Comparison of ENCODE assay signal across 1 cellular context in genomic region chr13:97238432-97238831, GRCh38.
TF ChIP-seq lines count a peak whose summit lies in the region.

No MANE protein-coding gene starts in this region.

TF ChIP-seq in GM12878, 131 proteins besides CTCF, POLR2A, EP300 and RAD21 (continued from another document):
- TF ChIP-seq SUZ12 (IDR thresholded peaks at IDR 0.05; ENCODE audit: unreplicated experiment) (no peak), RUNX3 (IDR thresholded peaks at IDR 0.05; ENCODE audit: low read length) (no peak), YBX1 (IDR thresholded peaks at IDR 0.05) (no peak)
